ENCODE assay signal across 24 cellular contexts in the genomic region with DNA sequence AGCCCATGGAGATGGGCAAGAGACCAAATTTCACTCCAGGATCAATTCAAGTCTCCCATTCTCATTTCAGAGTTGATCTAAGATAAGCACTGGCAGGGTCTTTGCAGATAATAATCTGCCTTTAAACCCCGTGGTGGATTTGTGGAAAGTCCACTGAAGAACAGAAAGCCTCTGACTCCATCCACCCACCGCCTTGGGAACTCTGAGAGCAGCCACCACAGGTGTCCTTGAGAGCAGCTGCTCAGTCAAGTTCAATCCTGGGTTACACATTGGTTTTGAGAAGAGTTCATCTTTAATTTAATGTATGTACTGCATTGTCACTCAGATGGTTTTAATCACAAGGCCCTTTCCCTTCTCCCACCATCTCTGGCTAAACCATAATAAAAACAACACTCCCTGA.
"Had no signal": no experiment of that assay in that cellular context is flagged by ENCODE, and none has a peak within 500 bp of the region (broad histone marks: within the 10 kb centered on the region; RNA-seq: fewer than 3 reads in every experiment).

No MANE protein-coding gene starts in this region.

- H3K4me1 ChIP-seq: Peyer's patch had no signal

- H3K36me3 ChIP-seq: Peyer's patch, WERI-Rb-1 had no signal

- H3K27ac ChIP-seq: Peyer's patch, RWPE1, SJSA1, WERI-Rb-1 had no signal

- H3K4me3 Mint-ChIP-seq: activated CD8-positive, alpha-beta T cell treated with anti-CD3 and anti-CD28 coated beads for 36 hours; activated naive CD8-positive, alpha-beta T cell treated with anti-CD3 and anti-CD28 coated beads, Interleukin-2, amount 50 U/mL, for 24 hours; T-helper 1 cell treated with Interleukin-12 subunit alpha and Interleukin-12 subunit beta and Interleukin-4 antibody, amounts not matched to agents 30 μg/mL and 1 μg/mL, for 36 hours had no signal

- DNase-seq: activated CD4-positive, alpha-beta T cell treated with anti-CD3 and anti-CD28 coated beads for 4 hours; activated CD8-positive, alpha-beta memory T cell treated with anti-CD3 and anti-CD28 coated beads, Interleukin-2, amount 50 U/mL, for 48 hours; activated CD8-positive, alpha-beta T cell treated with anti-CD3 and anti-CD28 coated beads for 36 hours; activated naive CD8-positive, alpha-beta T cell treated with anti-CD3 and anti-CD28 coated beads, Interleukin-2, amount 50 U/mL, for 24 hours; activated T-cell treated with anti-CD3 and anti-CD28 coated beads, Interleukin-2, amount 50 U/mL, for 1 hour; amniotic stem cell; IMR-90; Kasumi-1; KBM-7; NCI-H1105 treated with DMSO at 0.1 percent for 48 hours; NCI-H1436 treated with DMSO at 0.1 percent for 48 hours; NCI-H187; NCI-H2081; NCI-H510A treated with DMSO at 0.1 percent for 48 hours; NCI-H69; Peyer's patch; Right ventricle myocardium superior; WERI-Rb-1 had no signal

- H3K27ac Mint-ChIP-seq: activated CD8-positive, alpha-beta T cell treated with anti-CD3 and anti-CD28 coated beads for 36 hours; activated naive CD8-positive, alpha-beta T cell treated with anti-CD3 and anti-CD28 coated beads, Interleukin-2, amount 50 U/mL, for 24 hours; T-helper 1 cell treated with Interleukin-12 subunit alpha and Interleukin-12 subunit beta and Interleukin-4 antibody, amounts not matched to agents 30 μg/mL and 1 μg/mL, for 36 hours had no signal

- H3K4me3 ChIP-seq: Peyer's patch, SJSA1 had no signal

- H3K36me3 Mint-ChIP-seq: activated naive CD4-positive, alpha-beta T cell treated with anti-CD3 and anti-CD28 coated beads, Interleukin-2, amount 50 U/mL, for 72 hours had no signal

- ATAC-seq: activated CD4-positive, CD25-positive, alpha-beta regulatory T cell treated with anti-CD3 and anti-CD28 coated beads, Interleukin-2, amount 50 U/mL, for 24 hours; activated CD8-positive, alpha-beta T cell treated with anti-CD3 and anti-CD28 coated beads for 36 hours; activated naive CD4-positive, alpha-beta T cell treated with anti-CD3 and anti-CD28 coated beads, Interleukin-2, amount 50 U/mL, for 72 hours had no signal

- H3K9me3 Mint-ChIP-seq: activated CD8-positive, alpha-beta T cell treated with anti-CD3 and anti-CD28 coated beads for 36 hours; activated naive CD4-positive, alpha-beta T cell treated with anti-CD3 and anti-CD28 coated beads, Interleukin-2, amount 50 U/mL, for 72 hours; activated naive CD8-positive, alpha-beta T cell treated with anti-CD3 and anti-CD28 coated beads, Interleukin-2, amount 50 U/mL, for 24 hours; T-helper 1 cell treated with Interleukin-12 subunit alpha and Interleukin-12 subunit beta and Interleukin-4 antibody, amounts not matched to agents 30 μg/mL and 1 μg/mL, for 36 hours had no signal

- H3K9me3 ChIP-seq: Peyer's patch, SJSA1 had no signal

- H3K27me3 ChIP-seq: Peyer's patch, SJSA1 had no signal

- H3K27me3 Mint-ChIP-seq: activated CD8-positive, alpha-beta T cell treated with anti-CD3 and anti-CD28 coated beads for 36 hours; activated naive CD8-positive, alpha-beta T cell treated with anti-CD3 and anti-CD28 coated beads, Interleukin-2, amount 50 U/mL, for 24 hours; brain had no signal
